In the genomic region with DNA sequence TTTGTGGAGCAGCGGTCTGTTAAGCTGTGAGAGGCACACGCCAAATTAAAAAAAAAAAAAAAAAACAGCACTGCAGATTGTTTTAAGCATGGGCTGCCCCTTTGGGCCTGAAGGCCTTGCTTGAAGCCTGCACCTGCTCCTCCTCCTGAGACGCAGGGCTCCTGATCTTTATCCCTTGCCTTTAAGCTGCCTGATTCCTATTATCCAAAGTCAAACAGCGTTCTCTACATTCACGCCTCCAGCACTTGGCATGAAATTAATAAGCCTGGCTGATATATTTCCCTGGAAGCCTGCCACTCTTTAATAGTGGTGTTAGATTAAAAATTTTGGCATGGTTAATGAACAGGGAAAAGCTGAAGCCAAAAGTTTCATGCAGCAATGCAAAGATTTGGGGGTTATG, we compare ENCODE assay signal across 16 cellular contexts.
"Had no signal": no experiment of that assay in that cellular context is flagged by ENCODE, and none has a peak within 500 bp of the region (broad histone marks: within the 10 kb centered on the region; RNA-seq: fewer than 3 reads in every experiment).

No MANE protein-coding gene starts in this region.

- H3K27ac Mint-ChIP-seq: activated CD4-positive, alpha-beta memory T cell treated with anti-CD3 and anti-CD28 coated beads, Interleukin-2, amount 10 ng/mL, durations not matched to agents 7 days and 5 days; activated naive CD4-positive, alpha-beta T cell treated with anti-CD3 and anti-CD28 coated beads, Interleukin-2, amount 50 U/mL, for 72 hours; activated T-cell treated with anti-CD3 and anti-CD28 coated beads, Interleukin-2, amount 50 U/mL, for 24 hours; memory B cell; naive thymus-derived CD4-positive, alpha-beta T cell; WTC11 had no signal

- H3K4me3 Mint-ChIP-seq: activated CD4-positive, alpha-beta memory T cell treated with anti-CD3 and anti-CD28 coated beads, Interleukin-2, amount 10 ng/mL, durations not matched to agents 7 days and 5 days; activated T-cell treated with anti-CD3 and anti-CD28 coated beads, Interleukin-2, amount 50 U/mL, for 24 hours; memory B cell; naive thymus-derived CD4-positive, alpha-beta T cell; WTC11 had no signal

- H3K36me3 Mint-ChIP-seq: activated naive CD4-positive, alpha-beta T cell treated with anti-CD3 and anti-CD28 coated beads, Interleukin-2, amount 50 U/mL, for 72 hours; memory B cell; naive thymus-derived CD4-positive, alpha-beta T cell had no signal

- DNase-seq: activated CD4-positive, alpha-beta memory T cell treated with anti-CD3 and anti-CD28 coated beads, Interleukin-2, amount 10 ng/mL, durations not matched to agents 7 days and 5 days; activated CD4-positive, alpha-beta T cell treated with anti-CD3 and anti-CD28 coated beads for 4 hours; activated effector memory CD4-positive, alpha-beta T cell treated with Interleukin-2 at 50 U/mL for 16 hours; activated T-cell treated with anti-CD3 and anti-CD28 coated beads, Interleukin-2, amount 50 U/mL, for 24 hours; central memory CD4-positive, alpha-beta T cell; colonic mucosa; left lung; mucosa of descending colon; naive thymus-derived CD4-positive, alpha-beta T cell; pancreas; stimulated activated CD4-positive, alpha-beta T cell treated with anti-CD3 and anti-CD28 coated beads, Interleukin-1b, Interleukin-23, amount 100 ng/mL, for 48 hours; thyroid gland had no signal

- FAIRE-seq: keratinocyte, pancreas had no signal

- H3K9me3 Mint-ChIP-seq: activated CD4-positive, alpha-beta memory T cell treated with anti-CD3 and anti-CD28 coated beads, Interleukin-2, amount 10 ng/mL, durations not matched to agents 7 days and 5 days had no signal

- H3K27me3 Mint-ChIP-seq: memory B cell had no signal
